In genomic region chr4:54487491-54487890, GRCh38 we compare ENCODE assay signal across 16 cellular contexts.
"Had no signal": no experiment of that assay in that cellular context is flagged by ENCODE, and none has a peak within 500 bp of the region (broad histone marks: within the 10 kb centered on the region; RNA-seq: fewer than 3 reads in every experiment).

No MANE protein-coding gene starts in this region.

- ATAC-seq: activated CD4-positive, CD25-positive, alpha-beta regulatory T cell treated with anti-CD3 and anti-CD28 coated beads, Interleukin-2, amount 50 U/mL, for 24 hours; effector memory CD8-positive, alpha-beta T cell; left cardiac atrium; stimulated activated memory B cell treated with anti-CD40 and anti-IgM and Interleukin-4, amounts not matched to agents 10 μg/mL and 1 μg/mL and 100 μg/mL, for 72 hours had no signal

- H3K36me3 Mint-ChIP-seq: activated naive CD8-positive, alpha-beta T cell treated with anti-CD3 and anti-CD28 coated beads, Interleukin-2, amount 10 ng/mL, durations not matched to agents 7 days and 5 days; neural progenitor cell; stimulated activated memory B cell treated with anti-CD40 and anti-IgM and Interleukin-4, amounts not matched to agents 10 μg/mL and 1 μg/mL and 100 μg/mL, for 72 hours had no signal

- H3K4me3 Mint-ChIP-seq: activated naive CD8-positive, alpha-beta T cell treated with anti-CD3 and anti-CD28 coated beads, Interleukin-2, amount 10 ng/mL, durations not matched to agents 7 days and 5 days; activated T-helper 1 cell treated with anti-CD3 and anti-CD28 coated beads, Interleukin-12 subunit alpha, Interleukin-12 subunit beta, Interleukin-2, Interleukin-4 antibody, amounts not matched to agents 30 ng/mL and 10 ng/mL and 1 ng/mL, durations not matched to agents 14 hours and 24 hours and 36 hours; effector memory CD8-positive, alpha-beta T cell; neural progenitor cell; stimulated activated memory B cell treated with anti-CD40 and anti-IgM and Interleukin-4, amounts not matched to agents 10 μg/mL and 1 μg/mL and 100 μg/mL, for 72 hours had no signal

- H3K4me2 ChIP-seq: neural progenitor cell had no signal

- H3K4me1 Mint-ChIP-seq: activated naive CD8-positive, alpha-beta T cell treated with anti-CD3 and anti-CD28 coated beads, Interleukin-2, amount 10 ng/mL, durations not matched to agents 7 days and 5 days; neural progenitor cell; stimulated activated memory B cell treated with anti-CD40 and anti-IgM and Interleukin-4, amounts not matched to agents 10 μg/mL and 1 μg/mL and 100 μg/mL, for 72 hours had no signal

- H3K9ac ChIP-seq: neural progenitor cell had no signal

- H3K27ac Mint-ChIP-seq: activated naive CD8-positive, alpha-beta T cell treated with anti-CD3 and anti-CD28 coated beads, Interleukin-2, amount 10 ng/mL, durations not matched to agents 7 days and 5 days; activated T-helper 1 cell treated with anti-CD3 and anti-CD28 coated beads, Interleukin-12 subunit alpha, Interleukin-12 subunit beta, Interleukin-2, Interleukin-4 antibody, amounts not matched to agents 30 ng/mL and 10 ng/mL and 1 ng/mL, durations not matched to agents 14 hours and 24 hours and 36 hours; effector memory CD8-positive, alpha-beta T cell; neural progenitor cell; stimulated activated memory B cell treated with anti-CD40 and anti-IgM and Interleukin-4, amounts not matched to agents 10 μg/mL and 1 μg/mL and 100 μg/mL, for 72 hours had no signal

- H3K9me3 ChIP-seq: ovary, sigmoid colon, thyroid gland had no signal

- H3K27ac ChIP-seq: epithelial cell of prostate, neural progenitor cell, ovary, sigmoid colon, thyroid gland had no signal

- H3K9me3 Mint-ChIP-seq: activated naive CD8-positive, alpha-beta T cell treated with anti-CD3 and anti-CD28 coated beads, Interleukin-2, amount 10 ng/mL, durations not matched to agents 7 days and 5 days; activated T-helper 1 cell treated with anti-CD3 and anti-CD28 coated beads, Interleukin-12 subunit alpha, Interleukin-12 subunit beta, Interleukin-2, Interleukin-4 antibody, amounts not matched to agents 30 ng/mL and 10 ng/mL and 1 ng/mL, durations not matched to agents 14 hours and 24 hours and 36 hours; neural progenitor cell; stimulated activated memory B cell treated with anti-CD40 and anti-IgM and Interleukin-4, amounts not matched to agents 10 μg/mL and 1 μg/mL and 100 μg/mL, for 72 hours had no signal

- DNase-seq: activated naive CD8-positive, alpha-beta T cell treated with anti-CD3 and anti-CD28 coated beads, Interleukin-2, amount 10 ng/mL, durations not matched to agents 7 days and 5 days; dermis blood vessel endothelial cell; effector memory CD8-positive, alpha-beta T cell; left cardiac atrium; midbrain; ovary; sigmoid colon; stimulated activated CD4-positive, alpha-beta T cell treated with anti-CD3 and anti-CD28 coated beads, Interleukin-12 subunit alpha, Interleukin-12 subunit beta, amount 100 ng/mL, for 4 hours; SW 1271; thyroid gland had no signal

- H3K36me3 ChIP-seq: neural progenitor cell, ovary, sigmoid colon, thyroid gland had no signal

- H3K4me1 ChIP-seq: neural progenitor cell, sigmoid colon, thyroid gland had no signal

- H3K4me3 ChIP-seq: lung, neural progenitor cell, ovary, sigmoid colon, thyroid gland had no signal

- H2AFZ ChIP-seq: neural progenitor cell had no signal

- H3K27me3 Mint-ChIP-seq: activated naive CD8-positive, alpha-beta T cell treated with anti-CD3 and anti-CD28 coated beads, Interleukin-2, amount 10 ng/mL, durations not matched to agents 7 days and 5 days; effector memory CD8-positive, alpha-beta T cell; stimulated activated memory B cell treated with anti-CD40 and anti-IgM and Interleukin-4, amounts not matched to agents 10 μg/mL and 1 μg/mL and 100 μg/mL, for 72 hours had no signal

- H3K27me3 ChIP-seq: neural progenitor cell, ovary, sigmoid colon, thyroid gland had no signal
